In genomic region chr4:15758294-15758693, GRCh38 we compare ENCODE assay signal across 25 cellular contexts. TPM values are rescaled to one million over a fixed set of nuclear protein-coding genes. Genes with fewer than 3 reads are reported as not detected.
A peak's percentile ranks its signal among the peaks of the same experiment; 100 is the strongest.
DNase-seq lines count a peak whose midpoint lies in the region; ATAC-seq and TF ChIP-seq lines count a peak whose summit lies in the region.
"Had no signal": no experiment of that assay in that cellular context is flagged by ENCODE, and none has a peak within 500 bp of the region (broad histone marks: within the 10 kb centered on the region; RNA-seq: fewer than 3 reads in every experiment).

No MANE protein-coding gene starts in this region.

- H3K27me3 ChIP-seq in naive thymus-derived CD4-positive, alpha-beta T cell (ENCODE audit: control insufficient read depth in 2 of 2, insufficient read depth in 2 of 2, low read length in 2 of 2) = no peaks in the 10 kb centered on the region
- no peaks in the 10 kb centered on the region for H3K27me3 ChIP-seq in gastroesophageal sphincter
- H3K27me3 ChIP-seq: BE2C had no signal

- peaks cover 65% of the 10 kb centered on the region for H3K4me1 Mint-ChIP-seq in T-helper 2 cell treated with Interferon-gamma antibody and Interleukin-4, amounts not matched to agents 5 μg/mL and 100 μg/mL, for 36 hours (ENCODE audit: low read depth)
- H3K4me1 Mint-ChIP-seq in activated naive CD4-positive, alpha-beta T cell treated with anti-CD3 and anti-CD28 coated beads, Interleukin-2, amount 50 U/mL, for 24 hours = peaks cover 68% of the 10 kb centered on the region
- H3K4me1 Mint-ChIP-seq in activated CD4-positive, alpha-beta memory T cell treated with anti-CD3 and anti-CD28 coated beads for 36 hours (ENCODE audit: low read depth) = peaks cover 45% of the 10 kb centered on the region
- peaks cover 38 to 68% (median 62%) of the 10 kb centered on the region in 7 donors for H3K4me1 Mint-ChIP-seq in naive thymus-derived CD4-positive, alpha-beta T cell
- peaks cover 9% of the 10 kb centered on the region for H3K4me1 Mint-ChIP-seq in osteocyte (ENCODE audit: unreplicated experiment)

- TF ChIP-seq POLR2A in gastroesophageal sphincter (IDR thresholded peaks at IDR 0.05) = no peak

- no peak overlapping the region for H3K27ac ChIP-seq in naive thymus-derived CD4-positive, alpha-beta T cell (ENCODE audit: low read depth, low read length)
- no peak overlapping the region for H3K27ac ChIP-seq in gastroesophageal sphincter

- H3K36me3 ChIP-seq in naive thymus-derived CD4-positive, alpha-beta T cell (ENCODE audit: control insufficient read depth in 2 of 3, insufficient read depth in 3 of 3, low read length in 3 of 3) = no peaks in the 10 kb centered on the region
- no peaks in the 10 kb centered on the region for H3K36me3 ChIP-seq in gastroesophageal sphincter
- H3K36me3 ChIP-seq: BE2C had no signal

- CTCF ChIA-PET in activated CD4-positive, alpha-beta memory T cell treated with anti-CD3 and anti-CD28 coated beads for 36 hours (lab: Charles Lee) = interaction anchor here (0.7 to 3.2 kb wide), 7 partner anchors 8 to 198 kb away, joined by 3 to 26 read pairs (median 10); no protein-coding TSS in a partner anchor
- CTCF ChIA-PET in naive thymus-derived CD4-positive, alpha-beta T cell (lab: Charles Lee) = interaction anchor here (0.7 to 3.2 kb wide), 5 partner anchors 8 to 362 kb away, joined by 3 to 32 read pairs (median 3); no protein-coding TSS in a partner anchor

- peaks cover 35 to 36% of the 10 kb centered on the region in 2 donors for H3K4me1 ChIP-seq in naive thymus-derived CD4-positive, alpha-beta T cell (ENCODE audit: control insufficient read depth in 2 of 2, insufficient read depth in 2 of 2, low read length in 2 of 2)
- no peaks in the 10 kb centered on the region for H3K4me1 ChIP-seq in gastroesophageal sphincter
- H3K4me1 ChIP-seq: BE2C had no signal

- peaks cover 9% of the 10 kb centered on the region for H3K36me3 Mint-ChIP-seq in T-helper 2 cell treated with Interferon-gamma antibody and Interleukin-4, amounts not matched to agents 5 μg/mL and 100 μg/mL, for 36 hours (ENCODE audit: low read depth)
- H3K36me3 Mint-ChIP-seq in activated naive CD4-positive, alpha-beta T cell treated with anti-CD3 and anti-CD28 coated beads, Interleukin-2, amount 50 U/mL, for 24 hours = no peaks in the 10 kb centered on the region
- no peaks in the 10 kb centered on the region for H3K36me3 Mint-ChIP-seq in activated CD4-positive, alpha-beta memory T cell treated with anti-CD3 and anti-CD28 coated beads for 36 hours
- H3K36me3 Mint-ChIP-seq in naive thymus-derived CD4-positive, alpha-beta T cell = peaks cover 0 to 8% (median 0%) of the 10 kb centered on the region in 5 donors
- no peaks in the 10 kb centered on the region for H3K36me3 Mint-ChIP-seq in osteocyte (ENCODE audit: unreplicated experiment)

- peaks cover 21% of the 10 kb centered on the region for H3K9me3 Mint-ChIP-seq in T-helper 2 cell treated with Interferon-gamma antibody and Interleukin-4, amounts not matched to agents 5 μg/mL and 100 μg/mL, for 36 hours
- H3K9me3 Mint-ChIP-seq in activated naive CD4-positive, alpha-beta T cell treated with anti-CD3 and anti-CD28 coated beads, Interleukin-2, amount 50 U/mL, for 24 hours = no peaks in the 10 kb centered on the region
- H3K9me3 Mint-ChIP-seq in activated CD4-positive, alpha-beta memory T cell treated with anti-CD3 and anti-CD28 coated beads for 36 hours = peaks cover 2% of the 10 kb centered on the region
- peaks cover 0 to 3% (median 0%) of the 10 kb centered on the region in 11 donors for H3K9me3 Mint-ChIP-seq in naive thymus-derived CD4-positive, alpha-beta T cell
- no peaks in the 10 kb centered on the region for H3K9me3 Mint-ChIP-seq in osteocyte (ENCODE audit: unreplicated experiment)

- H3K9me3 ChIP-seq in naive thymus-derived CD4-positive, alpha-beta T cell (ENCODE audit: control insufficient read depth in 2 of 3, low read length in 3 of 3) = no peaks in the 10 kb centered on the region
- no peaks in the 10 kb centered on the region for H3K9me3 ChIP-seq in gastroesophageal sphincter
- H3K9me3 ChIP-seq: BE2C had no signal

- no peak for TF ChIP-seq CTCF in gastroesophageal sphincter (IDR thresholded peaks at IDR 0.05)
- TF ChIP-seq CTCF in osteocyte (IDR thresholded peaks at IDR 0.05) = no peak

- peak overlapping the region; percentile 51 for H3K27ac Mint-ChIP-seq in T-helper 2 cell treated with Interferon-gamma antibody and Interleukin-4, amounts not matched to agents 5 μg/mL and 100 μg/mL, for 36 hours
- peak overlapping the region; percentile 79 for H3K27ac Mint-ChIP-seq in activated naive CD4-positive, alpha-beta T cell treated with anti-CD3 and anti-CD28 coated beads, Interleukin-2, amount 50 U/mL, for 24 hours
- H3K27ac Mint-ChIP-seq in activated CD4-positive, alpha-beta memory T cell treated with anti-CD3 and anti-CD28 coated beads for 36 hours = peak overlapping the region; percentile 20
- H3K27ac Mint-ChIP-seq in naive thymus-derived CD4-positive, alpha-beta T cell = peak overlapping the region in 7 of 9 donors; percentile 61 to 89 (median 78)
- no peak overlapping the region for H3K27ac Mint-ChIP-seq in osteocyte (ENCODE audit: unreplicated experiment)
- H3K27ac Mint-ChIP-seq: CD14-positive monocyte had no signal

- no peak overlapping the region for H3K4me3 ChIP-seq in naive thymus-derived CD4-positive, alpha-beta T cell (ENCODE audit: low read length)
- no peak overlapping the region for H3K4me3 ChIP-seq in gastroesophageal sphincter

- no peak for DNase-seq in T-helper 2 cell treated with Interferon-gamma antibody and Interleukin-4, amounts not matched to agents 5 μg/mL and 100 μg/mL, for 36 hours (ENCODE audit: low spot score)
- DNase-seq in T-helper 2 cell (no peak), osteocyte (ENCODE audit: extremely low spot score, unreplicated experiment) (no peak)
- no peak for DNase-seq in activated naive CD4-positive, alpha-beta T cell treated with Interleukin-2 at 50 U/mL for 16 hours
- no peak for DNase-seq in activated CD4-positive, alpha-beta memory T cell treated with anti-CD3 and anti-CD28 coated beads for 36 hours
- DNase-seq in naive thymus-derived CD4-positive, alpha-beta T cell = no peak
- DNase-seq: 8988T, ACHN, BE2C, DMS153, H7, Kasumi-1, NCI-H1092 treated with DMSO at 0.1 percent for 48 hours, NCI-H1436, NCI-H187, NCI-H2081 treated with DMSO at 0.1 percent for 48 hours, NCI-H2171, NCI-H226, NCI-H510A, NCI-H69, SIG-M5 had no signal

- peak overlapping the region; percentile 53 for H3K4me3 Mint-ChIP-seq in T-helper 2 cell treated with Interferon-gamma antibody and Interleukin-4, amounts not matched to agents 5 μg/mL and 100 μg/mL, for 36 hours
- no peak overlapping the region for H3K4me3 Mint-ChIP-seq in activated naive CD4-positive, alpha-beta T cell treated with anti-CD3 and anti-CD28 coated beads, Interleukin-2, amount 50 U/mL, for 24 hours
- no peak overlapping the region for H3K4me3 Mint-ChIP-seq in activated CD4-positive, alpha-beta memory T cell treated with anti-CD3 and anti-CD28 coated beads for 36 hours
- peak overlapping the region in 7 of 10 donors; percentile 22 to 58 (median 39) for H3K4me3 Mint-ChIP-seq in naive thymus-derived CD4-positive, alpha-beta T cell
- no peak overlapping the region for H3K4me3 Mint-ChIP-seq in osteocyte (ENCODE audit: unreplicated experiment)
- H3K4me3 Mint-ChIP-seq: CD14-positive monocyte had no signal

- 95 to 96% methylated on average over 4 of the region's 4 CpGs for WGBS in gastroesophageal sphincter (ENCODE audit: low coverage in 1 of 2), 2 donors

- TF ChIP-seq EP300 in gastroesophageal sphincter (IDR thresholded peaks at IDR 0.05) = no peak

- H3K27me3 Mint-ChIP-seq in T-helper 2 cell treated with Interferon-gamma antibody and Interleukin-4, amounts not matched to agents 5 μg/mL and 100 μg/mL, for 36 hours (ENCODE audit: low read depth) = no peaks in the 10 kb centered on the region
- no peaks in the 10 kb centered on the region for H3K27me3 Mint-ChIP-seq in activated naive CD4-positive, alpha-beta T cell treated with anti-CD3 and anti-CD28 coated beads, Interleukin-2, amount 50 U/mL, for 24 hours
- H3K27me3 Mint-ChIP-seq in activated CD4-positive, alpha-beta memory T cell treated with anti-CD3 and anti-CD28 coated beads for 36 hours = no peaks in the 10 kb centered on the region
- no peaks in the 10 kb centered on the region for H3K27me3 Mint-ChIP-seq in naive thymus-derived CD4-positive, alpha-beta T cell
- H3K27me3 Mint-ChIP-seq in osteocyte (ENCODE audit: unreplicated experiment) = no peaks in the 10 kb centered on the region

- intact Hi-C loops in activated CD4-positive, alpha-beta memory T cell treated with anti-CD3 and anti-CD28 coated beads for 36 hours (cut with micrococcal nuclease) = loop anchor here (5.0 kb wide), 3 partner anchors 459 to 901 kb away; partner anchors contain the start of gene CPEB2
- intact Hi-C loops in naive thymus-derived CD4-positive, alpha-beta T cell (cut with micrococcal nuclease) = no loop called here

- POLR2A ChIA-PET in activated CD4-positive, alpha-beta memory T cell treated with anti-CD3 and anti-CD28 coated beads for 36 hours (lab: Charles Lee) = no interaction called here
- POLR2A ChIA-PET in naive thymus-derived CD4-positive, alpha-beta T cell (lab: Charles Lee) = interaction anchor here (1.2 to 5.7 kb wide), 2 partner anchors 9 to 21 kb away, joined by 3 to 53 read pairs; no protein-coding TSS in a partner anchor

- no peak for ATAC-seq in naive thymus-derived CD4-positive, alpha-beta T cell
- no peak for ATAC-seq in gastroesophageal sphincter
- ATAC-seq: HepG2 had no signal

RNA-seq across cellular contexts. Expression of gene CD38, which starts 19.8 kb away (rescaled TPM):
- total RNA-seq in activated CD4-positive, alpha-beta memory T cell treated with anti-CD3 and anti-CD28 coated beads for 36 hours = 10 to 100 TPM; 11.6 to 12.0 TPM
- 100 to 1,000 TPM in 1 of 5 experiments, 10 to 100 TPM in 2, 1 to 10 TPM in 2; 5.6 to 189 (median 14.3) TPM for total RNA-seq in naive thymus-derived CD4-positive, alpha-beta T cell
- polyA plus RNA-seq in naive thymus-derived CD4-positive, alpha-beta T cell = 10 to 100 TPM; 13.9 to 14.0 TPM
- 1 to 10 TPM; 1.0 to 5.8 (median 2.4) TPM for total RNA-seq in gastroesophageal sphincter
- total RNA-seq in osteocyte = 0.08 TPM in 1 of 2 replicates, not detected in the other
- total RNA-seq: HepG2 had no signal
- polyA plus RNA-seq: HepG2 had no signal

RNA-seq across cellular contexts. Expression of gene BST1, which starts 55.4 kb away (rescaled TPM):
- under 1 TPM; 0.19 to 0.67 TPM for total RNA-seq in activated CD4-positive, alpha-beta memory T cell treated with anti-CD3 and anti-CD28 coated beads for 36 hours
- total RNA-seq in naive thymus-derived CD4-positive, alpha-beta T cell = 10 to 100 TPM in 1 of 5 experiments, 1 to 10 TPM in 2, under 1 TPM in 2; 0.65 to 41.8 (median 1.1) TPM
- under 1 TPM; 0.45 to 0.89 TPM for polyA plus RNA-seq in naive thymus-derived CD4-positive, alpha-beta T cell
- total RNA-seq in gastroesophageal sphincter (1 to 10 TPM in 3 of 4 donors, under 1 TPM in 1; 0.62 to 9.3 (median 3.3) TPM), osteocyte (0.26 and 0.54 TPM in 2 replicates)

Comparison
In these comparisons a context has a peak if more than half of its experiments do, and no peak if none do; other contexts are left out.
1. H3K4me3 Mint-ChIP-seq: peak in T-helper 2 cell treated with Interferon-gamma antibody and Interleukin-4, amounts not matched to agents 5 μg/mL and 100 μg/mL, for 36 hours (single experiment) and naive thymus-derived CD4-positive, alpha-beta T cell (7 of 10); none in activated naive CD4-positive, alpha-beta T cell treated with anti-CD3 and anti-CD28 coated beads, Interleukin-2, amount 50 U/mL, for 24 hours (single experiment), activated CD4-positive, alpha-beta memory T cell treated with anti-CD3 and anti-CD28 coated beads for 36 hours (single experiment) and osteocyte (single experiment).